In genomic region chr2:15687243-15687642, GRCh38 we compare ENCODE assay signal across 37 cellular contexts.
"Had no signal": no experiment of that assay in that cellular context is flagged by ENCODE, and none has a peak within 500 bp of the region (broad histone marks: within the 10 kb centered on the region; RNA-seq: fewer than 3 reads in every experiment).

No MANE protein-coding gene starts in this region.

- H3K27me3 ChIP-seq: adrenal gland, ascending aorta, body of pancreas, brain microvascular endothelial cell, breast epithelium, cardiac muscle cell had no signal

- H3K36me3 Mint-ChIP-seq: activated naive CD4-positive, alpha-beta T cell treated with anti-CD3 and anti-CD28 coated beads, Interleukin-2, amount 10 ng/mL, durations not matched to agents 7 days and 5 days; activated naive CD4-positive, alpha-beta T cell treated with anti-CD3 and anti-CD28 coated beads, Interleukin-2, amount 50 U/mL, for 24 hours; activated naive CD4-positive, alpha-beta T cell treated with anti-CD3 and anti-CD28 coated beads, Interleukin-2, amount 50 U/mL, for 72 hours; activated naive CD8-positive, alpha-beta T cell; activated naive CD8-positive, alpha-beta T cell treated with anti-CD3 and anti-CD28 coated beads for 36 hours; activated naive CD8-positive, alpha-beta T cell treated with anti-CD3 and anti-CD28 coated beads, Interleukin-2, amount 10 ng/mL, durations not matched to agents 7 days and 5 days; brain had no signal

- H3K27ac Mint-ChIP-seq: activated naive CD4-positive, alpha-beta T cell treated with anti-CD3 and anti-CD28 coated beads for 36 hours; activated naive CD4-positive, alpha-beta T cell treated with anti-CD3 and anti-CD28 coated beads, Interleukin-2, amount 10 ng/mL, durations not matched to agents 7 days and 5 days; activated naive CD4-positive, alpha-beta T cell treated with anti-CD3 and anti-CD28 coated beads, Interleukin-2, amount 50 U/mL, for 24 hours; activated naive CD4-positive, alpha-beta T cell treated with anti-CD3 and anti-CD28 coated beads, Interleukin-2, amount 50 U/mL, for 72 hours; activated naive CD8-positive, alpha-beta T cell; activated naive CD8-positive, alpha-beta T cell treated with anti-CD3 and anti-CD28 coated beads for 36 hours; activated naive CD8-positive, alpha-beta T cell treated with anti-CD3 and anti-CD28 coated beads, Interleukin-2, amount 10 ng/mL, durations not matched to agents 7 days and 5 days; activated naive CD8-positive, alpha-beta T cell treated with anti-CD3 and anti-CD28 coated beads, Interleukin-2, amount 50 U/mL, for 24 hours; activated T-cell treated with anti-CD3 and anti-CD28 coated beads, Interleukin-2, amount 50 U/mL, for 24 hours; activated T-cell treated with anti-CD3 and anti-CD28 coated beads, Interleukin-2, amount 50 U/mL, for 72 hours; activated T-helper 1 cell treated with anti-CD3 and anti-CD28 coated beads, Interleukin-12 subunit alpha, Interleukin-12 subunit beta, Interleukin-2, Interleukin-4 antibody, amounts not matched to agents 30 ng/mL and 10 ng/mL and 1 ng/mL, durations not matched to agents 14 hours and 24 hours and 36 hours; activated T-helper 17 cell treated with anti-CD3 and anti-CD28 coated beads, Interleukin-2, amount 50 U/mL, for 72 hours; activated T-helper 2 cell treated with anti-CD3 and anti-CD28 coated beads, Interferon-gamma antibody, Interleukin-2, Interleukin-4, amounts not matched to agents 10 μg/mL and 5 μg/mL and 100 μg/mL, durations not matched to agents 14 hours and 24 hours and 36 hours; brain had no signal

- DNase-seq: activated effector memory CD4-positive, alpha-beta T cell treated with anti-CD3 and anti-CD28 coated beads, Interleukin-2, amount 50 U/mL, for 16 hours; activated effector memory CD4-positive, alpha-beta T cell treated with Interleukin-2 at 50 U/mL for 16 hours; activated gamma-delta T cell; activated gamma-delta T cell treated with Interleukin-2 at 50 U/mL for 16 hours; activated naive CD4-positive, alpha-beta T cell; activated naive CD4-positive, alpha-beta T cell treated with anti-CD3 and anti-CD28 coated beads for 36 hours; activated naive CD4-positive, alpha-beta T cell treated with anti-CD3 and anti-CD28 coated beads, Interleukin-2, amount 10 ng/mL, durations not matched to agents 7 days and 5 days; activated naive CD4-positive, alpha-beta T cell treated with anti-CD3 and anti-CD28 coated beads, Interleukin-2, amount 50 U/mL, for 16 hours; activated naive CD4-positive, alpha-beta T cell treated with Interleukin-2 at 50 U/mL for 16 hours; activated naive CD8-positive, alpha-beta T cell treated with anti-CD3 and anti-CD28 coated beads for 36 hours; activated naive CD8-positive, alpha-beta T cell treated with anti-CD3 and anti-CD28 coated beads, Interleukin-2, amount 10 ng/mL, durations not matched to agents 7 days and 5 days; activated naive CD8-positive, alpha-beta T cell treated with anti-CD3 and anti-CD28 coated beads, Interleukin-2, amount 50 U/mL, for 24 hours; activated T-cell treated with anti-CD3 and anti-CD28 coated beads, Interleukin-2, amount 50 U/mL, for 24 hours; activated T-cell treated with anti-CD3 and anti-CD28 coated beads, Interleukin-2, amount 50 U/mL, for 4 hours; activated T-cell treated with anti-CD3 and anti-CD28 coated beads, Interleukin-2, amount 50 U/mL, for 48 hours; activated T-cell treated with anti-CD3 and anti-CD28 coated beads, Interleukin-2, amount 50 U/mL, for 72 hours; adrenal gland; amniotic stem cell; amygdala; anterior cingulate cortex; aorta; body of pancreas; brain microvascular endothelial cell; caudate nucleus; central memory CD4-positive, alpha-beta T cell; cerebellar nuclear complex had no signal

- H3K4me3 ChIP-seq: adrenal gland, ascending aorta, body of pancreas, breast epithelium, cardiac muscle cell had no signal

- H3K9me3 Mint-ChIP-seq: activated naive CD4-positive, alpha-beta T cell treated with anti-CD3 and anti-CD28 coated beads for 36 hours; activated naive CD4-positive, alpha-beta T cell treated with anti-CD3 and anti-CD28 coated beads, Interleukin-2, amount 10 ng/mL, durations not matched to agents 7 days and 5 days; activated naive CD4-positive, alpha-beta T cell treated with anti-CD3 and anti-CD28 coated beads, Interleukin-2, amount 50 U/mL, for 24 hours; activated naive CD4-positive, alpha-beta T cell treated with anti-CD3 and anti-CD28 coated beads, Interleukin-2, amount 50 U/mL, for 72 hours; activated naive CD8-positive, alpha-beta T cell treated with anti-CD3 and anti-CD28 coated beads for 36 hours; activated naive CD8-positive, alpha-beta T cell treated with anti-CD3 and anti-CD28 coated beads, Interleukin-2, amount 10 ng/mL, durations not matched to agents 7 days and 5 days; activated naive CD8-positive, alpha-beta T cell treated with anti-CD3 and anti-CD28 coated beads, Interleukin-2, amount 50 U/mL, for 24 hours; activated T-cell treated with anti-CD3 and anti-CD28 coated beads, Interleukin-2, amount 50 U/mL, for 24 hours; activated T-cell treated with anti-CD3 and anti-CD28 coated beads, Interleukin-2, amount 50 U/mL, for 4 hours; activated T-cell treated with anti-CD3 and anti-CD28 coated beads, Interleukin-2, amount 50 U/mL, for 72 hours; activated T-helper 17 cell treated with anti-CD3 and anti-CD28 coated beads, Interleukin-2, amount 50 U/mL, for 72 hours; activated T-helper 2 cell treated with anti-CD3 and anti-CD28 coated beads, Interferon-gamma antibody, Interleukin-2, Interleukin-4, amounts not matched to agents 10 μg/mL and 5 μg/mL and 100 μg/mL, durations not matched to agents 14 hours and 24 hours and 36 hours; central memory CD8-positive, alpha-beta T cell had no signal

- H3K4me3 Mint-ChIP-seq: activated naive CD4-positive, alpha-beta T cell treated with anti-CD3 and anti-CD28 coated beads for 36 hours; activated naive CD4-positive, alpha-beta T cell treated with anti-CD3 and anti-CD28 coated beads, Interleukin-2, amount 10 ng/mL, durations not matched to agents 7 days and 5 days; activated naive CD4-positive, alpha-beta T cell treated with anti-CD3 and anti-CD28 coated beads, Interleukin-2, amount 50 U/mL, for 24 hours; activated naive CD8-positive, alpha-beta T cell; activated naive CD8-positive, alpha-beta T cell treated with anti-CD3 and anti-CD28 coated beads for 36 hours; activated naive CD8-positive, alpha-beta T cell treated with anti-CD3 and anti-CD28 coated beads, Interleukin-2, amount 10 ng/mL, durations not matched to agents 7 days and 5 days; activated naive CD8-positive, alpha-beta T cell treated with anti-CD3 and anti-CD28 coated beads, Interleukin-2, amount 50 U/mL, for 24 hours; activated T-cell treated with anti-CD3 and anti-CD28 coated beads, Interleukin-2, amount 50 U/mL, for 24 hours; activated T-cell treated with anti-CD3 and anti-CD28 coated beads, Interleukin-2, amount 50 U/mL, for 4 hours; activated T-cell treated with anti-CD3 and anti-CD28 coated beads, Interleukin-2, amount 50 U/mL, for 72 hours; activated T-helper 1 cell treated with anti-CD3 and anti-CD28 coated beads, Interleukin-12 subunit alpha, Interleukin-12 subunit beta, Interleukin-2, Interleukin-4 antibody, amounts not matched to agents 30 ng/mL and 10 ng/mL and 1 ng/mL, durations not matched to agents 14 hours and 24 hours and 36 hours; activated T-helper 17 cell treated with anti-CD3 and anti-CD28 coated beads, Interleukin-2, amount 50 U/mL, for 72 hours; brain; central memory CD8-positive, alpha-beta T cell had no signal

- H3K27me3 Mint-ChIP-seq: brain had no signal

- H3K9me3 ChIP-seq: adrenal gland, ascending aorta, body of pancreas, breast epithelium had no signal

- H3K4me1 ChIP-seq: adrenal gland, ascending aorta, body of pancreas, breast epithelium had no signal

- H3K4me1 Mint-ChIP-seq: activated naive CD4-positive, alpha-beta T cell treated with anti-CD3 and anti-CD28 coated beads, Interleukin-2, amount 10 ng/mL, durations not matched to agents 7 days and 5 days; activated naive CD4-positive, alpha-beta T cell treated with anti-CD3 and anti-CD28 coated beads, Interleukin-2, amount 50 U/mL, for 24 hours; activated naive CD8-positive, alpha-beta T cell treated with anti-CD3 and anti-CD28 coated beads for 36 hours; activated naive CD8-positive, alpha-beta T cell treated with anti-CD3 and anti-CD28 coated beads, Interleukin-2, amount 10 ng/mL, durations not matched to agents 7 days and 5 days; activated naive CD8-positive, alpha-beta T cell treated with anti-CD3 and anti-CD28 coated beads, Interleukin-2, amount 50 U/mL, for 24 hours; activated T-helper 17 cell treated with anti-CD3 and anti-CD28 coated beads, Interleukin-2, amount 50 U/mL, for 72 hours; central memory CD8-positive, alpha-beta T cell had no signal

- H3K36me3 ChIP-seq: adrenal gland, ascending aorta, brain microvascular endothelial cell, breast epithelium, cardiac muscle cell had no signal

- H3K27ac ChIP-seq: adrenal gland, ascending aorta, body of pancreas, brain microvascular endothelial cell, breast epithelium, cardiac muscle cell had no signal
